In the genomic region with DNA sequence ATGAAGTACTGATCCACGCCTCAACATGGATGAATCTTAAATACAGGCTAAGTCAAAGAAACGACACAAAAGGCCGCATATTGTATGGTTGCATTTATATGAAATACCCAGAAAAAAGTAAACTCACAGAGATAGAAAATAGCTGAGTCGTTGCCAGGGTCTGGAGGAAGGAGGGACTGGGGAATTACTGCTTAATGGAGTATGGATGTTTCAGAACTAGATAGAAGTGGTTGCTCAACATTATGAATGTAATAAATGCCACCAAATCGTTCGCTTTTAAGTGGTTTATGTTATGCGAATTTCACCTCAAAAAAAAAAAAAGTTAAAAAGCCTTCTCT, we compare ENCODE assay signal across 1 cellular context.
TF ChIP-seq lines count a peak whose summit lies in the region.

No MANE protein-coding gene starts in this region.

TF ChIP-seq in HepG2, 621 proteins besides CTCF, POLR2A, EP300 and RAD21:
- TF ChIP-seq SNAPC2 (CRISPR knock-in tag; IDR thresholded peaks at IDR 0.05) (0 out of 2 replicates have a peak, but pooled peaks have one; percentile 1), ZNF841 (CRISPR knock-in tag; IDR thresholded peaks at IDR 0.05; ENCODE audit: borderline replicate concordance) (no peak), ZC3H13 (CRISPR knock-in tag; IDR thresholded peaks at IDR 0.05) (no peak)
- TF ChIP-seq, protein P1, sequence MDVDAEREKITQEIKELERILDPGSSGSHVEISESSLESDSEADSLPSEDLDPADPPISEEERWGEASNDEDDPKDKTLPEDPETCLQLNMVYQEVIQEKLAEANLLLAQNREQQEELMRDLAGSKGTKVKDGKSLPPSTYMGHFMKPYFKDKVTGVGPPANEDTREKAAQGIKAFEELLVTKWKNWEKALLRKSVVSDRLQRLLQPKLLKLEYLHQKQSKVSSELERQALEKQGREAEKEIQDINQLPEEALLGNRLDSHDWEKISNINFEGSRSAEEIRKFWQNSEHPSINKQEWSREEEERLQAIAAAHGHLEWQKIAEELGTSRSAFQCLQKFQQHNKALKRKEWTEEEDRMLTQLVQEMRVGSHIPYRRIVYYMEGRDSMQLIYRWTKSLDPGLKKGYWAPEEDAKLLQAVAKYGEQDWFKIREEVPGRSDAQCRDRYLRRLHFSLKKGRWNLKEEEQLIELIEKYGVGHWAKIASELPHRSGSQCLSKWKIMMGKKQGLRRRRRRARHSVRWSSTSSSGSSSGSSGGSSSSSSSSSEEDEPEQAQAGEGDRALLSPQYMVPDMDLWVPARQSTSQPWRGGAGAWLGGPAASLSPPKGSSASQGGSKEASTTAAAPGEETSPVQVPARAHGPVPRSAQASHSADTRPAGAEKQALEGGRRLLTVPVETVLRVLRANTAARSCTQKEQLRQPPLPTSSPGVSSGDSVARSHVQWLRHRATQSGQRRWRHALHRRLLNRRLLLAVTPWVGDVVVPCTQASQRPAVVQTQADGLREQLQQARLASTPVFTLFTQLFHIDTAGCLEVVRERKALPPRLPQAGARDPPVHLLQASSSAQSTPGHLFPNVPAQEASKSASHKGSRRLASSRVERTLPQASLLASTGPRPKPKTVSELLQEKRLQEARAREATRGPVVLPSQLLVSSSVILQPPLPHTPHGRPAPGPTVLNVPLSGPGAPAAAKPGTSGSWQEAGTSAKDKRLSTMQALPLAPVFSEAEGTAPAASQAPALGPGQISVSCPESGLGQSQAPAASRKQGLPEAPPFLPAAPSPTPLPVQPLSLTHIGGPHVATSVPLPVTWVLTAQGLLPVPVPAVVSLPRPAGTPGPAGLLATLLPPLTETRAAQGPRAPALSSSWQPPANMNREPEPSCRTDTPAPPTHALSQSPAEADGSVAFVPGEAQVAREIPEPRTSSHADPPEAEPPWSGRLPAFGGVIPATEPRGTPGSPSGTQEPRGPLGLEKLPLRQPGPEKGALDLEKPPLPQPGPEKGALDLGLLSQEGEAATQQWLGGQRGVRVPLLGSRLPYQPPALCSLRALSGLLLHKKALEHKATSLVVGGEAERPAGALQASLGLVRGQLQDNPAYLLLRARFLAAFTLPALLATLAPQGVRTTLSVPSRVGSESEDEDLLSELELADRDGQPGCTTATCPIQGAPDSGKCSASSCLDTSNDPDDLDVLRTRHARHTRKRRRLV (CRISPR knock-in tag; IDR thresholded peaks at IDR 0.05) = 0 out of 2 replicates have a peak, but pooled peaks have one; percentile 15
- TF ChIP-seq, protein P2, sequence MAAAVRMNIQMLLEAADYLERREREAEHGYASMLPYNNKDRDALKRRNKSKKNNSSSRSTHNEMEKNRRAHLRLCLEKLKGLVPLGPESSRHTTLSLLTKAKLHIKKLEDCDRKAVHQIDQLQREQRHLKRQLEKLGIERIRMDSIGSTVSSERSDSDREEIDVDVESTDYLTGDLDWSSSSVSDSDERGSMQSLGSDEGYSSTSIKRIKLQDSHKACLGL (CRISPR knock-in tag; IDR thresholded peaks at IDR 0.05) = no peak
